ENCODE assay signal across 8 cellular contexts in the genomic region with DNA sequence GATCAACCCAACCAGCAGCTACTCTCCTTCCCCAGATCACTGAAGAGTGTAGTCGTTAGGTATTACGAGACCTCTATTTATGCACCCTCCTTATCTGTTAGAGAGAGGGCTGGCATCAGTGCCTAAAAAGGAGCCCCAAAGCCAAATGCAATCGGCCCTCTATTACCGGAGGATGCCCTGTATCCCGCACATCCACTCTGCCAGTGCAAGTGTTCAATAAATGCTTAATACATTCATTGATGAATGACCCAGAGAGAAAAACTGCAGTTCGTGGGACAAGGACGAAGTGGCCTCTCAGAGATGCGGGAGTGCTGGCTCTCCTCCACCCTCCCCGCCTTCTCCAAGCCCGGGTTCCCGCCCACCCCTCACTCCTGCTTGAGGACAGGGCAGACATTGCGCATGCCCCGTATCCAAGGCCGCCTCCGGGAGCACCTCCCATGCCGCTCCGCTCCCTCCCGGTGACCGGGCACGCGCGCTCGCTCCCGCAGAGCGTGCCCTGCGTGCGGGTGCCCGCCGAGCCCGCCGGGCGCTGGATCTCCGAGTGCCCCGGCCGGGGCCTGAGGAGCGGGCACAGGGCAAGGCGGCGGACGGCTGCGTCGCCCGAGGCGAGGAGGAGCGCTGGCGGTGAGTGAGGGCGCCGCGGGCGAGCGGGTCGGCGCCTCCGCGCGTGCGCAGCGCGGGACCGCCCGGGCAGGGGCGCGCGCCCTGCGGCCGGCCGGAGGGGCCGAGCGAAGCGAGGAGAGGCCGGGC. TPM values are rescaled to one million over a fixed set of nuclear protein-coding genes. Genes with fewer than 3 reads are reported as not detected.
DNase-seq lines count a peak whose midpoint lies in the region; ATAC-seq and TF ChIP-seq lines count a peak whose summit lies in the region.

No MANE protein-coding gene starts in this region.

- H3K36me3 ChIP-seq in stomach, result no peaks in the 10 kb centered on the region

- H3K36me3 Mint-ChIP-seq in naive B cell, result no peaks in the 10 kb centered on the region

- peak overlapping the region in 3 of 6 donors; percentile 51 to 86 (median 83) for H3K27ac Mint-ChIP-seq in naive B cell

- peaks cover 4 to 40% (median 26%) of the 10 kb centered on the region in 4 donors for H3K4me1 ChIP-seq in stomach

- H3K27me3 Mint-ChIP-seq in naive B cell, result peaks cover 8 to 20% (median 14%) of the 10 kb centered on the region in 3 donors

- WGBS in stomach, 5 donors, result 0 to 2% (median 1%) methylated on average over 7 to 69 of the region's 70 CpGs

- H3K4me3 Mint-ChIP-seq in naive B cell, result peak overlapping the region; percentile 80 to 92 (median 88)

- peak; percentile 57 for ATAC-seq in GM19025 (IDR thresholded peaks at IDR 0.05; ENCODE audit: low read depth, unreplicated experiment)
- ATAC-seq in naive B cell (ENCODE audit: low read depth in 2 of 2), result peak; percentile 69 to 70

- TF ChIP-seq CTCF in AG09319 (IDR thresholded peaks at IDR 0.05; ENCODE audit: low read depth, low read length) (no peak), fibroblast of the aortic adventitia (IDR thresholded peaks at IDR 0.05; ENCODE audit: insufficient read depth, low read length) (no peak), stomach (IDR thresholded peaks at IDR 0.05) (no peak)

- DNase-seq in AG09319 (ENCODE audit: extremely low read depth, low read depth), result peak; percentile 79
- peak; percentile 95 for DNase-seq in HK-2 (ENCODE audit: unreplicated experiment)
- peak; percentile 98 for DNase-seq in NCI-H82 (lab: John Stamatoyannopoulos, UW)
- peak; percentile 48 for DNase-seq in activated T-cell treated with anti-CD3 and anti-CD28 coated beads, Interleukin-2, amount 50 U/mL, for 1 hour
- DNase-seq in fibroblast of the aortic adventitia (ENCODE audit: low read depth), result peak; percentile 82
- peak; percentile 30 for DNase-seq in naive B cell
- DNase-seq in stomach, result peak; percentile 91

- intact Hi-C loops in stomach (cut with DNase I; ENCODE audit: low total_unique reads), result no loop called here

- no peak for TF ChIP-seq POLR2A in stomach (IDR thresholded peaks at IDR 0.05)

- H3K27me3 ChIP-seq in stomach, result no peaks in the 10 kb centered on the region

- H3K9me3 Mint-ChIP-seq in naive B cell, result no peaks in the 10 kb centered on the region

- no peak for TF ChIP-seq EP300 in stomach (IDR thresholded peaks at IDR 0.05)

- H3K4me3 ChIP-seq in fibroblast of the aortic adventitia (ENCODE audit: low read depth, low read length), result peak overlapping the region; percentile 67
- H3K4me3 ChIP-seq in stomach, result peak overlapping the region; percentile 82 to 97 (median 89)

- H3K4me1 Mint-ChIP-seq in naive B cell, result peaks cover 15 to 22% (median 15%) of the 10 kb centered on the region in 3 donors

- H3K9me3 ChIP-seq in stomach, result no peaks in the 10 kb centered on the region

- peak overlapping the region; percentile 93 to 99 (median 96) for H3K27ac ChIP-seq in stomach

RNA-seq across cellular contexts. Expression of gene BTBD3, which starts 27.2 kb away (rescaled TPM):
- 23.6 and 96.2 TPM in 2 replicates for total RNA-seq in fibroblast of the aortic adventitia (ENCODE audit: low replicate concordance)
- polyA plus RNA-seq in naive B cell (ENCODE audit: low read depth in 6 of 6), result 1 to 10 TPM in 5 of 6 donors, under 1 TPM in 1; 0.45 to 3.3 (median 2.3) TPM
- 100 to 1,000 TPM in 2 of 5 donors, 10 to 100 TPM in 3; 19.7 to 147 (median 90.0) TPM for total RNA-seq in stomach
- 10 to 100 TPM; 10.7 to 24.9 (median 21.7) TPM for polyA plus RNA-seq in stomach

Comparison
In these comparisons a context has a peak if more than half of its experiments do, and no peak if none do; other contexts are left out.
1. Peak in every context shown above with its lines: DNase-seq, ATAC-seq, H3K4me3 ChIP-seq and H3K27ac ChIP-seq.
2. DNase-seq: peak in every context shown above with its lines; median percentile 98 in NCI-H82; 95 in HK-2; 91 in stomach; 82 in fibroblast of the aortic adventitia; 79 in AG09319; 48 in activated T-cell treated with anti-CD3 and anti-CD28 coated beads, Interleukin-2, amount 50 U/mL, for 1 hour; 30 in naive B cell.